ENCODE assay signal across 10 cellular contexts in the genomic region with DNA sequence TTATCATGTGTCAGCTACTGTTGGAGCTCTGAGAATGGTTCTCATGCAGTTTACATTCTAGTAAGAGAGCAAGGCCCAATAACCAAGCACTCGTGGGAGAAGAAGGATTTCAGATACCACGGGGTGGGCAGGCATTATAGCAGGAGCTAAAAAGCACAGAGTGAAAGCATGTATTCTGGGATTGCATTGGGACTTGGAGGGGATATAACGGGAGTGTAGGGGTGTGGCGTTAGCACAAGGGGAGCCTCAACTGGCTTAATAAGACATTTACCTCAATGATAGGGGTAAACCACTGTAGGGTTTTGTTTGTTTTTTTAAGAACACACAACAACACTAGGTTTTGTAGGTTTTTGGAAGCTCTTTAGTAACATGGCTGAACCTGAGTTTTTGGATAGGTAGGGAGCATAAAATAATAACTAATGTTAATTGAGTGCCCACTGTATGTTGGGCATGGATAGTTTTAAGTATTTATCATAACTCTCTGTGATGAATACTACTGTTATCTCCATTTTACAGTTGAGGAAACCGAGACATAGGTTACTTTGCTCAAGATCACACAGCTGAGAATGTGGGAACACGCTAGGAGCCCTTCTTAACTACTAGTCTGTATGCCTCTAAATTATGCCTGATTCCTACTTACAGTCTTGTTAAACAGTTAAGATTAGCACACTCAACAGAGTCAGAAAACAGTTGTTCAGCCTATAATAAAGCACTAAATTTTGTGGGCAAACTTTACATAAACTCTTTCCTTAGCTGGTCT. TPM values are rescaled to one million over a fixed set of nuclear protein-coding genes. Genes with fewer than 3 reads are reported as not detected.
A peak's percentile ranks its signal among the peaks of the same experiment; 100 is the strongest.
DNase-seq lines count a peak whose midpoint lies in the region; TF ChIP-seq lines count a peak whose summit lies in the region.
"Had no signal": no experiment of that assay in that cellular context is flagged by ENCODE, and none has a peak within 500 bp of the region (broad histone marks: within the 10 kb centered on the region; RNA-seq: fewer than 3 reads in every experiment).

No MANE protein-coding gene starts in this region.

- peak overlapping the region; percentile 98 for H3K4me3 Mint-ChIP-seq in activated naive CD4-positive, alpha-beta T cell treated with anti-CD3 and anti-CD28 coated beads, Interleukin-2, amount 50 U/mL, for 24 hours
- H3K4me3 Mint-ChIP-seq in activated naive CD8-positive, alpha-beta T cell treated with anti-CD3 and anti-CD28 coated beads for 36 hours = peak overlapping the region; percentile 100
- H3K4me3 Mint-ChIP-seq in mesothelial cell of epicardium = peak overlapping the region; percentile 92

- H3K4me1 Mint-ChIP-seq in activated naive CD4-positive, alpha-beta T cell treated with anti-CD3 and anti-CD28 coated beads, Interleukin-2, amount 50 U/mL, for 24 hours = peaks cover 45% of the 10 kb centered on the region
- H3K4me1 Mint-ChIP-seq in activated naive CD8-positive, alpha-beta T cell treated with anti-CD3 and anti-CD28 coated beads for 36 hours = peaks cover 44% of the 10 kb centered on the region
- peaks cover 30% of the 10 kb centered on the region for H3K4me1 Mint-ChIP-seq in mesothelial cell of epicardium

- H3K27ac ChIP-seq in vagina = peak overlapping the region; percentile 99

- H3K27ac Mint-ChIP-seq in activated naive CD4-positive, alpha-beta T cell treated with anti-CD3 and anti-CD28 coated beads, Interleukin-2, amount 50 U/mL, for 24 hours = peak overlapping the region; percentile 100
- peak overlapping the region; percentile 100 for H3K27ac Mint-ChIP-seq in activated naive CD8-positive, alpha-beta T cell treated with anti-CD3 and anti-CD28 coated beads for 36 hours
- H3K27ac Mint-ChIP-seq in mesothelial cell of epicardium = peak overlapping the region; percentile 60

- H3K27me3 Mint-ChIP-seq in activated naive CD4-positive, alpha-beta T cell treated with anti-CD3 and anti-CD28 coated beads, Interleukin-2, amount 50 U/mL, for 24 hours = no peaks in the 10 kb centered on the region
- peaks cover 4% of the 10 kb centered on the region for H3K27me3 Mint-ChIP-seq in activated naive CD8-positive, alpha-beta T cell treated with anti-CD3 and anti-CD28 coated beads for 36 hours
- H3K27me3 Mint-ChIP-seq in mesothelial cell of epicardium (ENCODE audit: low read depth) = peaks cover 7% of the 10 kb centered on the region

- no peak for DNase-seq in activated naive CD4-positive, alpha-beta T cell (lab: John Stamatoyannopoulos, UW)
- no peak for DNase-seq in activated naive CD8-positive, alpha-beta T cell treated with anti-CD3 and anti-CD28 coated beads for 36 hours
- DNase-seq in mesothelial cell of epicardium (ENCODE audit: low spot score in 2 of 2, unreplicated experiment in 2 of 2) = no peak
- no peak for DNase-seq in vagina (ENCODE audit: extremely low spot score in 2 of 2)
- no peak for DNase-seq in posterior cingulate gyrus
- DNase-seq in SIG-M5 (lab: John Stamatoyannopoulos, UW) = no peak
- no peak for DNase-seq in stimulated activated CD4-positive, alpha-beta T cell treated with anti-CD3 and anti-CD28 coated beads, Interleukin-15, amount 100 ng/mL, for 24 hours
- DNase-seq: central memory CD4-positive, alpha-beta T cell; NCI-H187 had no signal

- H3K4me1 ChIP-seq in vagina = peaks cover 26% of the 10 kb centered on the region

- no peaks in the 10 kb centered on the region for H3K9me3 Mint-ChIP-seq in activated naive CD4-positive, alpha-beta T cell treated with anti-CD3 and anti-CD28 coated beads, Interleukin-2, amount 50 U/mL, for 24 hours
- H3K9me3 Mint-ChIP-seq in activated naive CD8-positive, alpha-beta T cell treated with anti-CD3 and anti-CD28 coated beads for 36 hours = no peaks in the 10 kb centered on the region
- H3K9me3 Mint-ChIP-seq in mesothelial cell of epicardium = no peaks in the 10 kb centered on the region

- no peak for TF ChIP-seq CTCF in mesothelial cell of epicardium (IDR thresholded peaks at IDR 0.05; ENCODE audit: unreplicated experiment)
- TF ChIP-seq CTCF in vagina (IDR thresholded peaks at IDR 0.05) = no peak

- intact Hi-C loops in vagina (cut with DNase I) (loop anchor here (5.0 kb wide), 2 partner anchors 42 to 162 kb away; partner anchors contain the start of gene SELENOT), posterior cingulate gyrus (cut with DNase I) (loop anchor here (5.0 kb wide), 3 partner anchors 42 to 352 kb away; partner anchors contain the start of gene SELENOT)

- no peaks in the 10 kb centered on the region for H3K36me3 ChIP-seq in vagina

- peak overlapping the region; percentile 77 to 96 for H3K4me3 ChIP-seq in vagina

- H3K27me3 ChIP-seq in vagina = no peaks in the 10 kb centered on the region

- H3K9me3 ChIP-seq in vagina = no peaks in the 10 kb centered on the region

- H3K36me3 Mint-ChIP-seq in activated naive CD4-positive, alpha-beta T cell treated with anti-CD3 and anti-CD28 coated beads, Interleukin-2, amount 50 U/mL, for 24 hours = peaks cover 15% of the 10 kb centered on the region
- H3K36me3 Mint-ChIP-seq in activated naive CD8-positive, alpha-beta T cell treated with anti-CD3 and anti-CD28 coated beads for 36 hours = peaks cover 38% of the 10 kb centered on the region
- no peaks in the 10 kb centered on the region for H3K36me3 Mint-ChIP-seq in mesothelial cell of epicardium

- TF ChIP-seq POLR2A in vagina (IDR thresholded peaks at IDR 0.05) = no peak

RNA-seq across cellular contexts. Expression of gene SIAH2, which starts 1.8 kb away (rescaled TPM):
- 10 to 100 TPM; 89.1 to 94.4 TPM for total RNA-seq in activated naive CD8-positive, alpha-beta T cell treated with anti-CD3 and anti-CD28 coated beads for 36 hours
- total RNA-seq in mesothelial cell of epicardium (9.5 to 12.6 TPM (median 10.5 TPM) in 3 replicates), vagina (71.0 TPM)
